ENCODE assay signal across 21 cellular contexts in genomic region chr4:89249716-89250361, GRCh38. TPM values are rescaled to one million over a fixed set of nuclear protein-coding genes. Genes with fewer than 3 reads are reported as not detected.
DNase-seq lines count a peak whose midpoint lies in the region; ATAC-seq and TF ChIP-seq lines count a peak whose summit lies in the region.
"Had no signal": no experiment of that assay in that cellular context is flagged by ENCODE, and none has a peak within 500 bp of the region (broad histone marks: within the 10 kb centered on the region; RNA-seq: fewer than 3 reads in every experiment).

No MANE protein-coding gene starts in this region.

- peak; percentile 33 to 48 for DNase-seq in NCI-H2081 (lab: John Stamatoyannopoulos, UW)
- no peak for DNase-seq in NCI-H2081 treated with DMSO at 0.1 percent for 48 hours (lab: John Stamatoyannopoulos, UW)
- DNase-seq in NCI-H2029 treated with DMSO at 0.1 percent for 48 hours (lab: John Stamatoyannopoulos, UW): peak; percentile 33
- DNase-seq in SHP77 (lab: John Stamatoyannopoulos, UW): peak; percentile 45 to 59
- no peak for DNase-seq in trophoblast cell
- no peak for DNase-seq in right cardiac atrium
- DNase-seq: DND-41, foreskin keratinocyte, kidney glomerular epithelial cell, psoas muscle, T-helper 1 cell, testis had no signal

- H3K9ac ChIP-seq in parathyroid adenoma: no peak overlapping the region
- H3K9ac ChIP-seq in trophoblast cell (ENCODE audit: low read length): no peak overlapping the region

- no peak for TF ChIP-seq EP300 in gastroesophageal sphincter (IDR thresholded peaks at IDR 0.05)

- TF ChIP-seq CTCF in parathyroid adenoma (IDR thresholded peaks at IDR 0.05): no peak
- TF ChIP-seq CTCF in gastroesophageal sphincter (IDR thresholded peaks at IDR 0.05): no peak

- no peak overlapping the region for H4K12ac ChIP-seq in trophoblast cell (ENCODE audit: low read depth, low read length)

- H3K23ac ChIP-seq in trophoblast cell (ENCODE audit: low read length): no peak overlapping the region

- H3K4me3 ChIP-seq in parathyroid adenoma (ENCODE audit: low read depth, low read length) (no peak overlapping the region), trophoblast cell (ENCODE audit: low read depth, low read length) (no peak overlapping the region), right cardiac atrium (ENCODE audit: low read length) (no peak overlapping the region), gastroesophageal sphincter (no peak overlapping the region)
- H3K4me3 ChIP-seq: psoas muscle, testis had no signal

- WGBS in trophoblast cell (ENCODE audit: extremely low coverage, insufficient coverage, insufficient read length): no CpG with 5 or more reads among the region's 13 CpGs
- WGBS in right cardiac atrium: 95% methylated on average over 13 of the region's 13 CpGs
- WGBS in gastroesophageal sphincter (ENCODE audit: low coverage in 1 of 2), 2 donors: 96% methylated on average over 3 of the region's 13 CpGs; no CpG with 5 or more reads in 1 of the 2 donors

- H2BK12ac ChIP-seq in trophoblast cell (ENCODE audit: low read length): no peak overlapping the region

- no peak overlapping the region for H3K18ac ChIP-seq in trophoblast cell (ENCODE audit: low read length)

- no peak overlapping the region for H3K14ac ChIP-seq in trophoblast cell (ENCODE audit: low read length)

- H3K79me1 ChIP-seq in trophoblast cell (ENCODE audit: low read length): no peaks in the 10 kb centered on the region

- H3K27me3 ChIP-seq in parathyroid adenoma (ENCODE audit: control insufficient read depth, insufficient read depth, low read length) (no peaks in the 10 kb centered on the region), trophoblast cell (ENCODE audit: insufficient read depth, low read length) (no peaks in the 10 kb centered on the region), right cardiac atrium (ENCODE audit: control insufficient read depth, insufficient read depth) (no peaks in the 10 kb centered on the region), gastroesophageal sphincter (no peaks in the 10 kb centered on the region)
- H3K27me3 ChIP-seq: testis had no signal

- no peak overlapping the region for H2BK5ac ChIP-seq in trophoblast cell (ENCODE audit: low read depth, low read length, poor library complexity)

- no peak overlapping the region for H3K4ac ChIP-seq in trophoblast cell (ENCODE audit: low read depth, low read length)

- intact Hi-C loops in right cardiac atrium (cut with DNase I): loop anchor here in 1 of 4 donors (10.0 kb wide), 1 partner anchor 55 kb away; the partner anchor contains the start of gene GPRIN3

- TF ChIP-seq POLR2A in gastroesophageal sphincter (IDR thresholded peaks at IDR 0.05): no peak

- H3K9me3 ChIP-seq in parathyroid adenoma (ENCODE audit: control insufficient read depth, low read length): no peaks in the 10 kb centered on the region
- H3K9me3 ChIP-seq in trophoblast cell (ENCODE audit: insufficient read depth, low read depth, low read length): no peaks in the 10 kb centered on the region
- H3K9me3 ChIP-seq in right cardiac atrium (ENCODE audit: control insufficient read depth, low read length): no peaks in the 10 kb centered on the region
- no peaks in the 10 kb centered on the region for H3K9me3 ChIP-seq in gastroesophageal sphincter
- H3K9me3 ChIP-seq: psoas muscle, testis had no signal

- H3K4me1 ChIP-seq in parathyroid adenoma (peaks cover 3% of the 10 kb centered on the region), trophoblast cell (ENCODE audit: control insufficient read depth in 1 of 2, insufficient read depth in 2 of 2, low read length in 2 of 2) (no peaks in the 10 kb centered on the region), right cardiac atrium (ENCODE audit: control insufficient read depth, insufficient read depth, low read length) (no peaks in the 10 kb centered on the region), gastroesophageal sphincter (no peaks in the 10 kb centered on the region)
- H3K4me1 ChIP-seq: foreskin keratinocyte, psoas muscle, testis had no signal

- peak overlapping the region; percentile 65 for H2AFZ ChIP-seq in parathyroid adenoma
- no peak overlapping the region for H2AFZ ChIP-seq in trophoblast cell (ENCODE audit: insufficient read depth, low read length, poor library complexity)

- H3K79me2 ChIP-seq in parathyroid adenoma (no peaks in the 10 kb centered on the region), trophoblast cell (ENCODE audit: control insufficient read depth, insufficient read depth, low read length, poor library complexity) (no peaks in the 10 kb centered on the region)

- H2AK5ac ChIP-seq in trophoblast cell (ENCODE audit: low read length): no peak overlapping the region

- no peak for ATAC-seq in right cardiac atrium
- ATAC-seq in gastroesophageal sphincter: no peak
- ATAC-seq: foreskin keratinocyte; natural killer cell treated with Interleukin-12 subunit alpha and Interleukin-12 subunit beta and Interleukin-15 and Interleukin-18, amount 100 ng/mL, for 72 hours; psoas muscle; Right ventricle myocardium inferior had no signal

- H3K36me3 ChIP-seq in parathyroid adenoma (ENCODE audit: control insufficient read depth, insufficient read depth, low read length) (no peaks in the 10 kb centered on the region), trophoblast cell (ENCODE audit: control insufficient read depth in 1 of 2, insufficient read depth in 2 of 2, low read length in 2 of 2) (no peaks in the 10 kb centered on the region), gastroesophageal sphincter (peaks cover 0 to 10% of the 10 kb centered on the region in 2 donors)

- no peak overlapping the region for H4K8ac ChIP-seq in trophoblast cell (ENCODE audit: low read depth, low read length)

- no peak overlapping the region for H4K91ac ChIP-seq in trophoblast cell (ENCODE audit: low read depth, low read length)

- no peak overlapping the region for H3K27ac ChIP-seq in parathyroid adenoma
- no peak overlapping the region for H3K27ac ChIP-seq in trophoblast cell (ENCODE audit: low read depth, low read length)
- H3K27ac ChIP-seq in right cardiac atrium (ENCODE audit: low read length): no peak overlapping the region
- H3K27ac ChIP-seq in gastroesophageal sphincter: no peak overlapping the region
- H3K27ac ChIP-seq: C4-2B, epithelial cell of prostate, foreskin keratinocyte, psoas muscle, testis, VCaP had no signal

- H3K4me2 ChIP-seq in parathyroid adenoma (ENCODE audit: low read length) (peak overlapping the region; percentile 87), trophoblast cell (ENCODE audit: low read length) (no peak overlapping the region)

- no peak overlapping the region for H2BK120ac ChIP-seq in trophoblast cell (ENCODE audit: insufficient read depth, low read length, poor library complexity)

RNA-seq across cellular contexts. Expression of gene GPRIN3, which starts 57.8 kb away (rescaled TPM):
- polyA plus RNA-seq in trophoblast cell (2013): 0.19 TPM in 2 replicates
- total RNA-seq in right cardiac atrium (10 to 100 TPM in 1 of 4 donors, 1 to 10 TPM in 3; 4.8 to 10.3 (median 9.0) TPM), gastroesophageal sphincter (1 to 10 TPM; 2.4 to 4.3 (median 2.7) TPM)
- 2.1 TPM for polyA plus RNA-seq in right cardiac atrium
- total RNA-seq: A673, bronchial epithelial cell, foreskin keratinocyte had no signal
- polyA plus RNA-seq: foreskin keratinocyte had no signal

Comparison
In these comparisons a context has a peak if more than half of its experiments do, and no peak if none do; other contexts are left out.
1. DNase-seq: peak in NCI-H2081 (2 of 2), NCI-H2029 treated with DMSO at 0.1 percent for 48 hours (single experiment) and SHP77 (2 of 2); none in NCI-H2081 treated with DMSO at 0.1 percent for 48 hours (single experiment), trophoblast cell (0 of 2) and right cardiac atrium (0 of 3).